Comparison of ENCODE assay signal across 26 cellular contexts in the genomic region with DNA sequence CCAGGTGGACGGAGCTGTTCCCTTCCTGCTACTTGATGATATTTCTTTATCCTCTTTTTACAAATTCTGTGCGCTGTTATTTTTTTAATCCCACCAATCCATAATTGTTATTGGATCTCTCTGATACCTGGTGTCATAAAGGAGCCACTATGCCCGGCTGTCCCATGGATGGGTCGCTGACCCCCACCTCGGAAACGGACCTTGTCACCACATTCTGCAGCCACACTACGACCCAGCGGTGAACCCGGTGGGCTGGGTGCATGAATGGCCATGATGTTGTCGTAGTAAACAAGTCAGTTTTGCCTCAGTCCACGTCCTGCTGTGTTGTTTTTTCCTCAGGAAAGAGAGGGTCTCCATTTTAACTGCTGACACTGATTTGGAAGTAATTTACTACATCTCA.
"Had no signal": no experiment of that assay in that cellular context is flagged by ENCODE, and none has a peak within 500 bp of the region (broad histone marks: within the 10 kb centered on the region; RNA-seq: fewer than 3 reads in every experiment).

No MANE protein-coding gene starts in this region.

- H3K27ac Mint-ChIP-seq: mesothelial cell of epicardium had no signal

- H3K9me3 Mint-ChIP-seq: mesothelial cell of epicardium had no signal

- H3K36me3 Mint-ChIP-seq: mesothelial cell of epicardium had no signal

- FAIRE-seq: colon, endometrium, islet of Langerhans, keratinocyte had no signal

- H3K27ac ChIP-seq: coronary artery, epithelial cell of prostate, esophagus squamous epithelium, gastrocnemius medialis, heart right ventricle, left lung, lower lobe of right lung had no signal

- DNase-seq: dermis blood vessel endothelial cell; effector CD4-positive, alpha-beta T cell; effector memory CD4-positive, alpha-beta T cell; erythroblast; esophagus squamous epithelium; foreskin fibroblast; foreskin melanocyte; gastrocnemius medialis; glutamatergic neuron; heart right ventricle; hippocampal formation; left cardiac atrium; left lung; left ventricle myocardium superior; lower lobe of right lung; mesenchymal stem cell; mucosa of descending colon had no signal

- H3K27me3 ChIP-seq: dorsolateral prefrontal cortex, gastrocnemius medialis, heart right ventricle, left lung had no signal

- H3K9me3 ChIP-seq: esophagus squamous epithelium, gastrocnemius medialis, heart right ventricle, left lung, lower lobe of right lung, mucosa of descending colon had no signal

- H3K4me3 ChIP-seq: coronary artery, dorsolateral prefrontal cortex, esophagus squamous epithelium, gastrocnemius medialis, heart right ventricle, left lung, lower lobe of right lung, mucosa of descending colon had no signal

- H3K4me3 Mint-ChIP-seq: mesothelial cell of epicardium had no signal

- H3K36me3 ChIP-seq: esophagus squamous epithelium, left lung, lower lobe of right lung had no signal

- ATAC-seq: esophagus mucosa, gastrocnemius medialis, left lung, lower lobe of right lung, mucosa of descending colon had no signal

- H3K4me1 ChIP-seq: esophagus squamous epithelium, gastrocnemius medialis, left lung, lower lobe of right lung had no signal
